In genomic region chr3:185983495-185984141, GRCh38 we compare ENCODE assay signal across 8 cellular contexts. TPM values are rescaled to one million over a fixed set of nuclear protein-coding genes. Genes with fewer than 3 reads are reported as not detected.
DNase-seq lines count a peak whose midpoint lies in the region; ATAC-seq and TF ChIP-seq lines count a peak whose summit lies in the region.

No MANE protein-coding gene starts in this region.

- DNase-seq in H7 (peak; percentile 85), NCI-H2196 treated with DMSO at 0.1 percent for 48 hours (lab: John Stamatoyannopoulos, UW; ENCODE audit: unreplicated experiment) (peak; percentile 85), chondrocyte (ENCODE audit: low spot score) (no peak), kidney tubule cell (ENCODE audit: low spot score) (peak; percentile 73)
- peak; percentile 71 for DNase-seq in activated CD4-positive, alpha-beta T cell treated with anti-CD3 and anti-CD28 coated beads for 36 hours
- DNase-seq in stimulated activated CD4-positive, alpha-beta T cell treated with anti-CD3 and anti-CD28 coated beads, Interleukin-4, amount 100 ng/mL, for 4 hours, result peak; percentile 35 to 41

- peak; percentile 83 for ATAC-seq in activated CD4-positive, alpha-beta T cell treated with anti-CD3 and anti-CD28 coated beads for 36 hours
- no peak for ATAC-seq in GM21717 (IDR thresholded peaks at IDR 0.05; ENCODE audit: unreplicated experiment)

- H4K20me1 ChIP-seq in BLaER1, result no peaks in the 10 kb centered on the region

- intact Hi-C loops in activated CD4-positive, alpha-beta T cell treated with anti-CD3 and anti-CD28 coated beads for 36 hours (cut with DNase I, micrococcal nuclease), result loop anchor here (1.0 to 5.0 kb wide), 4 partner anchors 259 to 839 kb away; no protein-coding TSS in a partner anchor

- H3K4me3 ChIP-seq in BLaER1 (peak overlapping the region; percentile 40; the same call in 1 of the 2 replicates), H7 (ENCODE audit: insufficient read depth, low read depth, low read length) (no peak overlapping the region; the same call in 1 of the 2 replicates)

- H3K9me3 Mint-ChIP-seq in activated CD4-positive, alpha-beta T cell treated with anti-CD3 and anti-CD28 coated beads for 36 hours (ENCODE audit: low read depth), result no peaks in the 10 kb centered on the region
- H3K9me3 Mint-ChIP-seq in chondrocyte (ENCODE audit: low read depth), result no peaks in the 10 kb centered on the region

- H3K36me3 Mint-ChIP-seq in activated CD4-positive, alpha-beta T cell treated with anti-CD3 and anti-CD28 coated beads for 36 hours (ENCODE audit: low read depth), result no peaks in the 10 kb centered on the region
- no peaks in the 10 kb centered on the region for H3K36me3 Mint-ChIP-seq in chondrocyte (ENCODE audit: low read depth)

- H3K4me2 ChIP-seq in BLaER1, result peak overlapping the region; percentile 85

- POLR2A ChIA-PET in activated CD4-positive, alpha-beta T cell treated with anti-CD3 and anti-CD28 coated beads for 36 hours (lab: Charles Lee), result no interaction called here

- H3K27me3 ChIP-seq in BLaER1, result no peaks in the 10 kb centered on the region
- H3K27me3 ChIP-seq in H7 (ENCODE audit: control insufficient read depth, insufficient read depth, low read length), result peaks cover 4% of the 10 kb centered on the region

- no peak overlapping the region for H3K9ac ChIP-seq in BLaER1

- CTCF ChIA-PET in activated CD4-positive, alpha-beta T cell treated with anti-CD3 and anti-CD28 coated beads for 36 hours (lab: Charles Lee), result interaction anchor here (0.6 to 6.4 kb wide), 36 partner anchors 10 to 838 kb away, joined by 3 to 38 read pairs (median 3); no protein-coding TSS in a partner anchor

- 0 out of 2 replicates have a peak overlapping the region, but pooled peaks have one; percentile 26 for H3K27ac ChIP-seq in BLaER1

- H3K4me3 Mint-ChIP-seq in activated CD4-positive, alpha-beta T cell treated with anti-CD3 and anti-CD28 coated beads for 36 hours, result no peak overlapping the region
- peak overlapping the region; percentile 49 for H3K4me3 Mint-ChIP-seq in chondrocyte (ENCODE audit: unreplicated experiment)

- H3K4me1 Mint-ChIP-seq in activated CD4-positive, alpha-beta T cell treated with anti-CD3 and anti-CD28 coated beads for 36 hours, result peaks cover 4% of the 10 kb centered on the region
- H3K4me1 Mint-ChIP-seq in chondrocyte (ENCODE audit: low read depth), result peaks cover 50% of the 10 kb centered on the region

- no peaks in the 10 kb centered on the region for H3K9me3 ChIP-seq in BLaER1

- peak; percentile 98 for TF ChIP-seq CTCF in chondrocyte (IDR thresholded peaks at IDR 0.05)

- H3K36me3 ChIP-seq in BLaER1, result no peaks in the 10 kb centered on the region
- H3K36me3 ChIP-seq in H7 (replicated peaks; ENCODE audit: control insufficient read depth, insufficient read depth, low read length), result no peaks in the 10 kb centered on the region

- peaks cover 63% of the 10 kb centered on the region for H3K4me1 ChIP-seq in BLaER1

- no peak overlapping the region for H3K27ac Mint-ChIP-seq in activated CD4-positive, alpha-beta T cell treated with anti-CD3 and anti-CD28 coated beads for 36 hours
- no peak overlapping the region for H3K27ac Mint-ChIP-seq in chondrocyte (ENCODE audit: unreplicated experiment)

- peaks cover 7% of the 10 kb centered on the region for H3K27me3 Mint-ChIP-seq in activated CD4-positive, alpha-beta T cell treated with anti-CD3 and anti-CD28 coated beads for 36 hours
- peaks cover 2% of the 10 kb centered on the region for H3K27me3 Mint-ChIP-seq in chondrocyte (ENCODE audit: low read depth)

RNA-seq across cellular contexts. Expression of gene TRA2B, which starts 45.8 kb away (rescaled TPM):
- total RNA-seq in H7 (2014; rRNA removed; shearing (Covaris generic)), result 204 and 252 TPM in 2 replicates
- total RNA-seq in activated CD4-positive, alpha-beta T cell treated with anti-CD3 and anti-CD28 coated beads for 36 hours, result 100 to 1,000 TPM; 228 to 344 TPM
- total RNA-seq in chondrocyte, result 75.7 to 117 TPM (median 85.8 TPM) in 3 replicates
